Comparison of ENCODE assay signal across 30 cellular contexts in the genomic region with DNA sequence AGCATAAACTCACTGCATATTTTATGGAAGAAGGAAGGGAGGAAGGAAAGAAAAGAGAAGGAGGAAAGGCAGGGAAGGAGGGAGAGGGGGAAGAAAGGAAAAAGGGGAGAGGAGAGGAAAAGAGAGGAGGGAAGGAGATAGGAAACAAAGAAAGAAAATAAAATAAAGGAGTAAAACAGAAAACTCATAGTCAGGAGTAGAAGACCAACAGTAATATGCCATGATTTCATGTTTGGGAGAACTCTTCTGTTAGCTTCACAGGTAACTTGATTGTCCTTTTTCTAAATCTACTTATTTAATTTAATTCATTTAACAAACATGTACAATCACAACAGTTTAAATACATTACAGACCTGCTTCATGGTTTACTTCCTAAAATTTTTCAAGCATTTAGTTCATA. TPM values are rescaled to one million over a fixed set of nuclear protein-coding genes. Genes with fewer than 3 reads are reported as not detected.
DNase-seq lines count a peak whose midpoint lies in the region; ATAC-seq, FAIRE-seq and TF ChIP-seq lines count a peak whose summit lies in the region.
"Had no signal": no experiment of that assay in that cellular context is flagged by ENCODE, and none has a peak within 500 bp of the region (broad histone marks: within the 10 kb centered on the region; RNA-seq: fewer than 3 reads in every experiment).

No MANE protein-coding gene starts in this region.

- intact Hi-C loops in HepG2 (cut with micrococcal nuclease; ENCODE audit: unreplicated experiment) = no loop called here
- intact Hi-C loops in right lobe of liver (cut with DNase I) = no loop called here
- intact Hi-C loops in K562 (cut with micrococcal nuclease) = no loop called here

- H3K36me3 ChIP-seq in HepG2 (replicated peaks in 1 of 2; ENCODE audit: control insufficient read depth in 1 of 2, insufficient read depth in 2 of 2, low read length in 2 of 2) (no peaks in the 10 kb centered on the region), right lobe of liver (no peaks in the 10 kb centered on the region), K562 (ENCODE audit: control insufficient read depth, insufficient read depth, low read length) (no peaks in the 10 kb centered on the region)
- H3K36me3 ChIP-seq: BE2C; BLaER1; BLaER1 treated with 17β-estradiol and CSF1 and Interleukin-3, amounts not matched to agents 10 nM and 100 nM had no signal

- H3K27ac ChIP-seq in HepG2 (ENCODE audit: extremely low read length, insufficient read depth, low read length) = no peak overlapping the region
- no peak overlapping the region for H3K27ac ChIP-seq in right lobe of liver
- no peak overlapping the region for H3K27ac ChIP-seq in K562 (ENCODE audit: extremely low read depth, low read depth, low read length)
- H3K27ac ChIP-seq: 22Rv1; A549; BLaER1; BLaER1 treated with 17β-estradiol and CSF1 and Interleukin-3, amounts not matched to agents 10 nM and 100 nM; C4-2B had no signal

- 0 out of 2 replicates have a peak, but pooled peaks cover 6% of the 10 kb centered on the region for H3K4me1 ChIP-seq in HepG2 (ENCODE audit: insufficient read depth, low read length)
- no peaks in the 10 kb centered on the region for H3K4me1 ChIP-seq in right lobe of liver
- no peaks in the 10 kb centered on the region for H3K4me1 ChIP-seq in K562 (replicated peaks in 1 of 2; ENCODE audit: control insufficient read depth in 2 of 2, insufficient read depth in 2 of 2, low read length in 2 of 2)
- H3K4me1 ChIP-seq: A549; BE2C; BLaER1; BLaER1 treated with 17β-estradiol and CSF1 and Interleukin-3, amounts not matched to agents 10 nM and 100 nM; Caco-2 had no signal

- ATAC-seq in HepG2 = no peak
- ATAC-seq in right lobe of liver = no peak
- no peak for ATAC-seq in K562
- ATAC-seq: A549; CD8-positive, alpha-beta T cell had no signal

- TF ChIP-seq EP300 in HepG2 (IDR thresholded peaks at IDR 0.05; ENCODE audit: low read depth in 2 of 2, low read length in 2 of 2) = no peak
- no peak for TF ChIP-seq EP300 in HepG2 (CRISPR knock-in tag; IDR thresholded peaks at IDR 0.05; ENCODE audit: borderline replicate concordance)
- TF ChIP-seq EP300 in K562 (IDR thresholded peaks at IDR 0.05; ENCODE audit: low read length) = no peak

- CTCF ChIA-PET in HepG2 (lab: Yijun Ruan, JAX; ENCODE audit: low intra/inter-chr PET ratio, low total read pairs) (no interaction called here), K562 (lab: Yijun Ruan, JAX; ENCODE audit: low intra/inter-chr PET ratio) (no interaction called here)

- TF ChIP-seq RAD21 in HepG2 (CRISPR knock-in tag; IDR thresholded peaks at IDR 0.05) = no peak
- no peak for TF ChIP-seq RAD21 in K562 (CRISPR knock-in tag; conservative IDR thresholded peaks at IDR 0.05 in 1 of 2, IDR thresholded peaks at IDR 0.05 in 1 of 2)

- H2AFZ ChIP-seq in HepG2 (ENCODE audit: low read length) (no peak overlapping the region), K562 (ENCODE audit: low read depth, low read length) (no peak overlapping the region)

- H3K4me2 ChIP-seq in HepG2 (ENCODE audit: low read depth, low read length) (no peak overlapping the region), K562 (ENCODE audit: insufficient read depth, low read length) (no peak overlapping the region)
- H3K4me2 ChIP-seq: A549; BLaER1; BLaER1 treated with 17β-estradiol and CSF1 and Interleukin-3, amounts not matched to agents 10 nM and 100 nM had no signal

- no peaks in the 10 kb centered on the region for H3K27me3 ChIP-seq in HepG2 (ENCODE audit: control insufficient read depth in 1 of 2, insufficient read depth in 2 of 2, low read length in 2 of 2)
- no peaks in the 10 kb centered on the region for H3K27me3 ChIP-seq in right lobe of liver
- no peaks in the 10 kb centered on the region for H3K27me3 ChIP-seq in K562 (ENCODE audit: control insufficient read depth in 2 of 2, insufficient read depth in 2 of 2, low read length in 2 of 2)
- H3K27me3 ChIP-seq: BE2C; BLaER1; BLaER1 treated with 17β-estradiol and CSF1 and Interleukin-3, amounts not matched to agents 10 nM and 100 nM had no signal

- H3K9me3 ChIP-seq in HepG2 (ENCODE audit: low read length) (peaks cover 9% of the 10 kb centered on the region; the same call in 1 of the 2 replicates), right lobe of liver (no peaks in the 10 kb centered on the region), K562 (replicated peaks; ENCODE audit: control insufficient read depth, insufficient read depth, low read depth, low read length) (no peaks in the 10 kb centered on the region)
- H3K9me3 ChIP-seq: BE2C had no signal

- TF ChIP-seq POLR2A in HepG2 (IDR thresholded peaks at IDR 0.05; ENCODE audit: insufficient read depth in 1 of 2, low read depth in 2 of 2, low read length in 2 of 2) (no peak), right lobe of liver (IDR thresholded peaks at IDR 0.05) (no peak), K562 (conservative IDR thresholded peaks at IDR 0.05) (no peak)

- FAIRE-seq in HepG2 (lab: Jason Lieb, UNC) = no peak
- no peak for FAIRE-seq in K562 (lab: Jason Lieb, UNC)
- FAIRE-seq: A549, D721Med had no signal

- H3K79me2 ChIP-seq in HepG2 (ENCODE audit: insufficient read depth, low read length) (no peaks in the 10 kb centered on the region), K562 (ENCODE audit: control insufficient read depth, insufficient read depth, low read length) (no peaks in the 10 kb centered on the region)

- no peak for DNase-seq in HepG2 (ENCODE audit: low spot score)
- DNase-seq in right lobe of liver = no peak
- DNase-seq in K562 (ENCODE audit: extremely low read depth in 1 of 4, low spot score in 3 of 4) = no peak
- no peak for DNase-seq in DMS79 (lab: John Stamatoyannopoulos, UW)
- DNase-seq: 8988T; ACHN; AML-193; BE2C; C1 segment of cervical spinal cord; Caco-2; Calu3; CD4-positive, alpha-beta memory T cell; CD4-positive, alpha-beta T cell; CD4-positive, CD25-positive, alpha-beta regulatory T cell; CD8-positive, alpha-beta memory T cell; CD8-positive, alpha-beta T cell; COR-L47; DMS 273 treated with DMSO at 0.1 percent for 48 hours; DMS153; DMS53; DMS79 treated with DMSO at 0.1 percent for 48 hours; DND-41; EL had no signal

- H3K4me3 ChIP-seq in HepG2 (replicated peaks in 1 of 3; ENCODE audit: insufficient read depth in 1 of 3, low read depth in 2 of 3, low read length in 3 of 3) (no peak overlapping the region), right lobe of liver (no peak overlapping the region), K562 (no peak overlapping the region)
- H3K4me3 ChIP-seq: A549; BLaER1; BLaER1 treated with 17β-estradiol and CSF1 and Interleukin-3, amounts not matched to agents 10 nM and 100 nM had no signal

- TF ChIP-seq CTCF in HepG2 (CRISPR knock-in tag; IDR thresholded peaks at IDR 0.05) = no peak
- no peak for TF ChIP-seq CTCF in right lobe of liver (IDR thresholded peaks at IDR 0.05)
- no peak for TF ChIP-seq CTCF in K562 (IDR thresholded peaks at IDR 0.05 in 2 of 3, conservative IDR thresholded peaks at IDR 0.05 in 1 of 3; ENCODE audit: insufficient read depth in 2 of 3, low read depth in 1 of 3, low read length in 3 of 3)

- H3K9ac ChIP-seq in HepG2 (ENCODE audit: insufficient read depth, low read depth, low read length) (no peak overlapping the region), K562 (ENCODE audit: insufficient read depth in 1 of 2, low read depth in 2 of 2, low read length in 2 of 2) (no peak overlapping the region)
- H3K9ac ChIP-seq: BLaER1; BLaER1 treated with 17β-estradiol and CSF1 and Interleukin-3, amounts not matched to agents 10 nM and 100 nM had no signal

- BruUV-seq in HepG2 (replicated peaks; lab: Mats Ljungman, UMichigan) = no TSS peak
- BruUV-seq in K562 (replicated peaks; lab: Mats Ljungman, UMichigan) = no TSS peak

- no peaks in the 10 kb centered on the region for H3K9me1 ChIP-seq in K562 (ENCODE audit: control insufficient read depth, insufficient read depth, low read length)

- in situ Hi-C loops in HepG2 (cut with HindIII; ENCODE audit: extremely low pct_ligation_motif_present, low pct_unique_long_range_greater_than_20kb) (no loop called here), K562 (cut with MboI) (no loop called here)

- POLR2A ChIA-PET in HepG2 (lab: Yijun Ruan, JAX) (no interaction called here), K562 (lab: Yijun Ruan, JAX) (no interaction called here)

- H4K20me1 ChIP-seq in HepG2 (ENCODE audit: insufficient read depth, low read length) (no peaks in the 10 kb centered on the region), K562 (replicated peaks; ENCODE audit: control insufficient read depth, insufficient read depth, low read length) (no peaks in the 10 kb centered on the region)
- H4K20me1 ChIP-seq: BLaER1; BLaER1 treated with 17β-estradiol and CSF1 and Interleukin-3, amounts not matched to agents 10 nM and 100 nM had no signal

RNA-seq across cellular contexts. Expression of gene SGMS2, which starts 46.8 kb away (rescaled TPM):
- total RNA-seq in HepG2 (2016; rRNA removed; fragmentation: Illumina TruSeq; extraction: Trizol) (1.2 and 1.3 TPM in 2 replicates), right lobe of liver (10 to 100 TPM; 12.3 to 67.8 (median 29.3) TPM), K562 (2014; rRNA removed) (not detected in 2 replicates), K562 (2014; rRNA removed; fragmentation: Illumina TruSeq; extraction: Trizol) (not detected in 2 replicates), K562 (2015; rRNA removed; fragmentation: Illumina TruSeq; extraction: Trizol) (not detected in 2 replicates), K562 (2021) (0.04 and 0.09 TPM in 2 replicates)
- 0.51 and 0.62 TPM in 2 replicates for total RNA-seq in HepG2 (2016; cell fraction: cytosol; rRNA removed; fragmentation: Illumina TruSeq; extraction: Trizol; ENCODE audit: low read depth)
- 1.4 TPM in 2 replicates for total RNA-seq in HepG2 (2016; cell fraction: insoluble cytoplasmic fraction; rRNA removed; fragmentation: Illumina TruSeq; extraction: Trizol)
- total RNA-seq in HepG2 (2016; cell fraction: membrane; rRNA removed; fragmentation: Illumina TruSeq; extraction: Trizol) = 0.72 and 0.99 TPM in 2 replicates
- total RNA-seq in HepG2 (2016; cell fraction: nucleus; rRNA removed; fragmentation: Illumina TruSeq; extraction: Trizol) = 1.2 and 1.7 TPM in 2 replicates
- polyA plus RNA-seq in HepG2 (2011; rRNA removed) (1.7 and 2.0 TPM in 2 replicates), K562 (2011; rRNA removed) (0.01 and 0.13 TPM in 2 replicates), K562 (2014; fragmentation: Illumina TruSeq; extraction: Trizol) (not detected in 2 replicates), K562 (2014; fragmentation: Nextera tagmentation; extraction: Ambion mirVana) (under 1 TPM in 1 of 2 experiments, not detected in 1; 0.25 TPM), K562 (2014; rRNA removed) (0.07 TPM in 1 of 2 replicates, not detected in the other)
- polyA plus RNA-seq in HepG2 (2011; cell fraction: cytosol; rRNA removed) = 2.0 and 2.5 TPM in 2 replicates
- polyA plus RNA-seq in HepG2 (2011; cell fraction: nucleus; rRNA removed) = 1.00 and 1.9 TPM in 2 replicates
- polyA plus RNA-seq in HepG2 (2012) = 0.93 TPM in 2 replicates
- polyA plus RNA-seq in HepG2 (2016; cell fraction: cytosol; fragmentation: Illumina TruSeq; extraction: Trizol; ENCODE audit: low read depth) = 0.08 and 0.22 TPM in 2 replicates
- 0.44 and 0.46 TPM in 2 replicates for polyA plus RNA-seq in HepG2 (2016; cell fraction: insoluble cytoplasmic fraction; fragmentation: Illumina TruSeq; extraction: Trizol; ENCODE audit: low read depth)
- 0.29 and 0.37 TPM in 2 replicates for polyA plus RNA-seq in HepG2 (2016; cell fraction: membrane; fragmentation: Illumina TruSeq; extraction: Trizol; ENCODE audit: low read depth)
- polyA plus RNA-seq in HepG2 (2016; cell fraction: nucleus; fragmentation: Illumina TruSeq; extraction: Trizol; ENCODE audit: insufficient read depth, low read depth) = 0.57 and 0.93 TPM in 2 replicates
- polyA minus RNA-seq in HepG2 (2011; rRNA and poly(A)+ RNA removed; ENCODE audit: low replicate concordance) = 9.5 and 44.2 TPM in 2 replicates
- 1.8 and 3.6 TPM in 2 replicates for polyA minus RNA-seq in HepG2 (2011; cell fraction: cytosol; rRNA and poly(A)+ RNA removed)
- 5.3 and 7.5 TPM in 2 replicates for polyA minus RNA-seq in HepG2 (2011; cell fraction: nucleus; rRNA and poly(A)+ RNA removed)
- 0.21 TPM in 1 of 2 replicates, not detected in the other for total RNA-seq in K562 (2011; cell fraction: chromatin; rRNA removed; ENCODE audit: low replicate concordance)
- total RNA-seq in K562 (2011; cell fraction: nucleolus; rRNA removed) = 0.50 TPM in 1 of 2 replicates, not detected in the other
- total RNA-seq in K562 (2011; cell fraction: nucleoplasm; rRNA removed) = 0.15 and 0.84 TPM in 2 replicates
- 0.25 TPM in 1 of 2 replicates, not detected in the other for polyA plus RNA-seq in K562 (2011; cell fraction: cytosol; rRNA removed)
- polyA plus RNA-seq in K562 (2011; cell fraction: nucleus; rRNA removed) = 0.10 TPM in 1 of 2 replicates, not detected in the other
- 0.18 TPM in 1 of 2 replicates, not detected in the other for polyA plus RNA-seq in K562 (2012)
- 0.04 TPM in 1 of 2 replicates, not detected in the other for polyA minus RNA-seq in K562 (2011; rRNA and poly(A)+ RNA removed)
- not detected in 2 replicates for polyA minus RNA-seq in K562 (2011; cell fraction: cytosol; rRNA and poly(A)+ RNA removed)
- 0.33 TPM in 1 of 2 replicates, not detected in the other for polyA minus RNA-seq in K562 (2011; cell fraction: nucleus; rRNA and poly(A)+ RNA removed)
- total RNA-seq: B cell; CD4-positive, CD25-positive, alpha-beta regulatory T cell; CD8-positive, alpha-beta T cell had no signal
- polyA plus RNA-seq: CD4-positive, alpha-beta memory T cell; CD4-positive, CD25-positive, alpha-beta regulatory T cell; CD8-positive, alpha-beta memory T cell had no signal

RNA-seq across cellular contexts. Expression of gene PAPSS1, which starts 57.9 kb away (rescaled TPM):
- total RNA-seq in HepG2 (2016; rRNA removed; fragmentation: Illumina TruSeq; extraction: Trizol) = 126 and 170 TPM in 2 replicates
- total RNA-seq in HepG2 (2016; cell fraction: cytosol; rRNA removed; fragmentation: Illumina TruSeq; extraction: Trizol; ENCODE audit: low read depth) = 73.6 and 81.4 TPM in 2 replicates
- total RNA-seq in HepG2 (2016; cell fraction: insoluble cytoplasmic fraction; rRNA removed; fragmentation: Illumina TruSeq; extraction: Trizol) = 127 and 163 TPM in 2 replicates
- 33.8 and 41.6 TPM in 2 replicates for total RNA-seq in HepG2 (2016; cell fraction: membrane; rRNA removed; fragmentation: Illumina TruSeq; extraction: Trizol)
- total RNA-seq in HepG2 (2016; cell fraction: nucleus; rRNA removed; fragmentation: Illumina TruSeq; extraction: Trizol) = 77.5 and 82.3 TPM in 2 replicates
- 71.9 and 105 TPM in 2 replicates for polyA plus RNA-seq in HepG2 (2011; rRNA removed)
- 84.4 and 86.8 TPM in 2 replicates for polyA plus RNA-seq in HepG2 (2011; cell fraction: cytosol; rRNA removed)
- 50.7 and 63.9 TPM in 2 replicates for polyA plus RNA-seq in HepG2 (2011; cell fraction: nucleus; rRNA removed)
- polyA plus RNA-seq in HepG2 (2012) = 64.1 and 73.2 TPM in 2 replicates
- 4.8 and 5.5 TPM in 2 replicates for polyA plus RNA-seq in HepG2 (2016; cell fraction: cytosol; fragmentation: Illumina TruSeq; extraction: Trizol; ENCODE audit: low read depth)
- polyA plus RNA-seq in HepG2 (2016; cell fraction: insoluble cytoplasmic fraction; fragmentation: Illumina TruSeq; extraction: Trizol; ENCODE audit: low read depth) = 147 and 149 TPM in 2 replicates
- polyA plus RNA-seq in HepG2 (2016; cell fraction: membrane; fragmentation: Illumina TruSeq; extraction: Trizol; ENCODE audit: low read depth) = 9.3 and 13.3 TPM in 2 replicates
- polyA plus RNA-seq in HepG2 (2016; cell fraction: nucleus; fragmentation: Illumina TruSeq; extraction: Trizol; ENCODE audit: insufficient read depth, low read depth) = 67.7 and 74.4 TPM in 2 replicates
- polyA minus RNA-seq in HepG2 (2011; rRNA and poly(A)+ RNA removed; ENCODE audit: low replicate concordance) = 32.2 and 93.6 TPM in 2 replicates
- 53.5 and 55.5 TPM in 2 replicates for polyA minus RNA-seq in HepG2 (2011; cell fraction: cytosol; rRNA and poly(A)+ RNA removed)
- polyA minus RNA-seq in HepG2 (2011; cell fraction: nucleus; rRNA and poly(A)+ RNA removed) = 75.1 and 79.7 TPM in 2 replicates
- 1 to 10 TPM; 3.7 to 7.6 (median 6.8) TPM for total RNA-seq in right lobe of liver
- total RNA-seq in K562 (2011; cell fraction: chromatin; rRNA removed; ENCODE audit: low replicate concordance) = 12.8 and 15.1 TPM in 2 replicates
- total RNA-seq in K562 (2011; cell fraction: nucleolus; rRNA removed) = 6.0 and 7.2 TPM in 2 replicates
- 10.0 and 11.5 TPM in 2 replicates for total RNA-seq in K562 (2011; cell fraction: nucleoplasm; rRNA removed)
- total RNA-seq in K562 (2014; rRNA removed) = 21.1 and 25.4 TPM in 2 replicates
- 38.5 and 40.1 TPM in 2 replicates for total RNA-seq in K562 (2014; rRNA removed; fragmentation: Illumina TruSeq; extraction: Trizol)
- total RNA-seq in K562 (2015; rRNA removed; fragmentation: Illumina TruSeq; extraction: Trizol) = 43.2 and 46.3 TPM in 2 replicates
- 32.1 and 35.0 TPM in 2 replicates for total RNA-seq in K562 (2021)
- polyA plus RNA-seq in K562 (2011; rRNA removed) = 50.4 and 71.7 TPM in 2 replicates
- 19.6 and 57.1 TPM in 2 replicates for polyA plus RNA-seq in K562 (2011; cell fraction: cytosol; rRNA removed)
- polyA plus RNA-seq in K562 (2011; cell fraction: nucleus; rRNA removed) = 19.9 and 48.8 TPM in 2 replicates
- polyA plus RNA-seq in K562 (2012) = 49.9 and 59.4 TPM in 2 replicates
- polyA plus RNA-seq in K562 (2014; fragmentation: Illumina TruSeq; extraction: Trizol) = 35.1 and 41.9 TPM in 2 replicates
- 10 to 100 TPM; 47.0 to 53.9 TPM for polyA plus RNA-seq in K562 (2014; fragmentation: Nextera tagmentation; extraction: Ambion mirVana)
- 29.4 and 39.3 TPM in 2 replicates for polyA plus RNA-seq in K562 (2014; rRNA removed)
- polyA minus RNA-seq in K562 (2011; rRNA and poly(A)+ RNA removed) = 59.5 and 115 TPM in 2 replicates
- 20.5 and 26.2 TPM in 2 replicates for polyA minus RNA-seq in K562 (2011; cell fraction: cytosol; rRNA and poly(A)+ RNA removed)
- 16.0 and 48.9 TPM in 2 replicates for polyA minus RNA-seq in K562 (2011; cell fraction: nucleus; rRNA and poly(A)+ RNA removed)

Comparison
In these comparisons a context has a peak if more than half of its experiments do, and no peak if none do; other contexts are left out.
1. RNA of gene SGMS2, which starts 46.8 kb away (total RNA-seq): 12.3 to 67.8 TPM in right lobe of liver; 0.51 to 1.7 TPM in HepG2 and 0.04 to 0.84 TPM in K562; every median in the first group is over 4 times any median in the second.
2. Of the 241 proteins assayed by ChIP-seq in both HepG2 and K562: peak only in HepG2: none; only in K562: PCBP1 and PCBP2; in both: HNRNPK; in neither: 238.